Comparison of ENCODE assay signal across 24 cellular contexts in the genomic region with DNA sequence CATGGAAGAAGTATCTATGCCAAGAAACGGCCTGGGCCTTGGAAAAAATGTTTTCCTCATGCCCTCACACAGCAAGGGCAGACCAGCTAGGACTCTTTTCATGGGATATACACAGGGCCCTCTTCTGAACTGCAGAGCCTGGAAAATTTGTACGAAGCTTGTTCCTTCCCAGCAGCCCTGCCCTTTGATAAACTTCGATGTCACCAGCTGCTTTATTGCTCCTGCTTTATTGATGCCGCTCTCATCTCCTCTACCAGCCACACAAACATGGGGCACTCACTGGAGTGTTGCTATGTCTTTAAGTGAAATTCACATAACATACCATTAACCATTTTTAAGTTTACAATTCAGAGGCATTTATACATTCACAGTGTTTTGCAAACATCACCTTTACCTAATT.
"Had no signal": no experiment of that assay in that cellular context is flagged by ENCODE, and none has a peak within 500 bp of the region (broad histone marks: within the 10 kb centered on the region; RNA-seq: fewer than 3 reads in every experiment).

No MANE protein-coding gene starts in this region.

- H3K4me1 ChIP-seq: foreskin keratinocyte had no signal

- H3K36me3 ChIP-seq: esophagus muscularis mucosa, gastroesophageal sphincter, heart left ventricle, left lung, lower lobe of right lung had no signal

- H3K4me1 Mint-ChIP-seq: immature natural killer cell, naive B cell had no signal

- DNase-seq: dermis blood vessel endothelial cell; dorsolateral prefrontal cortex; effector CD4-positive, alpha-beta T cell; effector memory CD4-positive, alpha-beta T cell; foreskin keratinocyte; heart left ventricle; hypothalamus; immature natural killer cell; islet precursor cell; kidney; kidney glomerular epithelial cell; left lung; left ventricle myocardium superior; lower lobe of right lung; mesendoderm; midbrain; naive B cell had no signal

- H3K9me3 Mint-ChIP-seq: immature natural killer cell had no signal

- H3K4me3 ChIP-seq: coronary artery, dorsolateral prefrontal cortex, esophagus muscularis mucosa, gastroesophageal sphincter, heart left ventricle, hepatocyte, left lung, lower lobe of right lung had no signal

- ATAC-seq: foreskin keratinocyte, gastroesophageal sphincter, heart left ventricle, left lung, left ventricle myocardium superior, lower lobe of right lung had no signal

- H3K36me3 Mint-ChIP-seq: immature natural killer cell, naive B cell had no signal

- H3K4me3 Mint-ChIP-seq: immature natural killer cell, naive B cell had no signal

- FAIRE-seq: colon, endothelial cell of umbilical vein, frontal cortex, kidney had no signal

- H3K9me3 ChIP-seq: esophagus muscularis mucosa, gastroesophageal sphincter, heart left ventricle, left lung, lower lobe of right lung had no signal
